8 cellular contexts compared by ENCODE assay signal in genomic region chr5:32444191-32444945, GRCh38. TPM values are rescaled to one million over a fixed set of nuclear protein-coding genes. Genes with fewer than 3 reads are reported as not detected.
DNase-seq lines count a peak whose midpoint lies in the region; ATAC-seq, FAIRE-seq and TF ChIP-seq lines count a peak whose summit lies in the region.

TSS of gene ZFR (minus strand) at chr5:32444740. CDS start at chr5:32444658, 82 bp downstream.

- no peak within 1 kb of the TSS for H2BK12ac ChIP-seq in trophoblast cell (ENCODE audit: low read length)

- H3K79me2 ChIP-seq in trophoblast cell (ENCODE audit: control insufficient read depth, insufficient read depth, low read length, poor library complexity): peaks cover 15% of the 10 kb centered on the region

- H3K27ac ChIP-seq in cardiac muscle cell (peak within 1 kb of the TSS; percentile 94), trophoblast cell (ENCODE audit: low read depth, low read length) (peak within 1 kb of the TSS; percentile 40), tibial nerve (peak within 1 kb of the TSS; percentile 86 to 98 (median 92))

- peak; percentile 71; the same call in 1 of the 2 replicates for TF ChIP-seq POLR2A in GM12892 (IDR thresholded peaks at IDR 0.05; ENCODE audit: low read depth, low read length)
- TF ChIP-seq POLR2A in tibial nerve (IDR thresholded peaks at IDR 0.05): peak; percentile 82 to 86

- H3K79me1 ChIP-seq in trophoblast cell (ENCODE audit: low read length): peaks cover 13% of the 10 kb centered on the region

- H4K8ac ChIP-seq in trophoblast cell (ENCODE audit: low read depth, low read length): peak within 1 kb of the TSS; percentile 98

- H3K27me3 ChIP-seq in cardiac muscle cell (no peaks in the 10 kb centered on the region), trophoblast cell (ENCODE audit: insufficient read depth, low read length) (no peaks in the 10 kb centered on the region), tibial nerve (no peaks in the 10 kb centered on the region)

- FAIRE-seq in GM12892 (lab: Jason Lieb, UNC): peak; percentile 92

- H4K12ac ChIP-seq in trophoblast cell (ENCODE audit: low read depth, low read length): peak within 1 kb of the TSS; percentile 98

- no peak within 1 kb of the TSS for H3K23ac ChIP-seq in trophoblast cell (ENCODE audit: low read length)

- peak within 1 kb of the TSS; percentile 82 for H2AFZ ChIP-seq in trophoblast cell (ENCODE audit: insufficient read depth, low read length, poor library complexity)

- H3K36me3 ChIP-seq in cardiac muscle cell: peaks cover 5% of the 10 kb centered on the region
- H3K36me3 ChIP-seq in trophoblast cell (ENCODE audit: control insufficient read depth in 1 of 2, insufficient read depth in 2 of 2, low read length in 2 of 2): peaks cover 0 to 6% of the 10 kb centered on the region in 2 experiments
- peaks cover 0 to 4% (median 0%) of the 10 kb centered on the region in 3 donors for H3K36me3 ChIP-seq in tibial nerve

- peak; percentile 94 for DNase-seq in GM12892 (ENCODE audit: insufficient read length)
- DNase-seq in NCI-H1436 (lab: John Stamatoyannopoulos, UW): peak; percentile 80
- peak; percentile 83 for DNase-seq in SW480 (ENCODE audit: low spot score)
- DNase-seq in activated naive CD8-positive, alpha-beta T cell treated with anti-CD3 and anti-CD28 coated beads, Interleukin-2, amount 50 U/mL, for 24 hours: peak; percentile 93
- DNase-seq in cardiac muscle cell (ENCODE audit: low read depth in 1 of 2, low spot score in 1 of 2): peak; percentile 91 to 92
- DNase-seq in trophoblast cell: peak; percentile 94 to 97
- DNase-seq in tibial nerve (ENCODE audit: low spot score in 2 of 2): peak; percentile 77 to 81

- H3K36me3 Mint-ChIP-seq in activated naive CD8-positive, alpha-beta T cell treated with anti-CD3 and anti-CD28 coated beads, Interleukin-2, amount 50 U/mL, for 24 hours (ENCODE audit: low read depth): peaks cover 24% of the 10 kb centered on the region

- no CpG with 5 or more reads among the region's 81 CpGs for WGBS in trophoblast cell (ENCODE audit: extremely low coverage, insufficient coverage, insufficient read length)
- 1 to 5% methylated on average over 47 to 53 of the region's 81 CpGs for WGBS in tibial nerve, 2 donors

- peak within 1 kb of the TSS; percentile 99 for H3K4ac ChIP-seq in trophoblast cell (ENCODE audit: low read depth, low read length)

- no peaks in the 10 kb centered on the region for H3K9me3 Mint-ChIP-seq in activated naive CD8-positive, alpha-beta T cell treated with anti-CD3 and anti-CD28 coated beads, Interleukin-2, amount 50 U/mL, for 24 hours

- H3K4me3 ChIP-seq in cardiac muscle cell (peak within 1 kb of the TSS; percentile 91), trophoblast cell (ENCODE audit: low read depth, low read length) (peak within 1 kb of the TSS; percentile 95), tibial nerve (peak within 1 kb of the TSS; percentile 64 to 97 (median 69))

- peak in 1 of 2 donors; percentile 83 for TF ChIP-seq EP300 in tibial nerve (IDR thresholded peaks at IDR 0.05)

- peak; percentile 80 for ATAC-seq in HG02840 (IDR thresholded peaks at IDR 0.05; ENCODE audit: low FRiP score, unreplicated experiment)
- ATAC-seq in activated naive CD8-positive, alpha-beta T cell treated with anti-CD3 and anti-CD28 coated beads, Interleukin-2, amount 50 U/mL, for 24 hours: peak; percentile 94

- peak within 1 kb of the TSS; percentile 93 for H3K14ac ChIP-seq in trophoblast cell (ENCODE audit: low read length)

- peak within 1 kb of the TSS; percentile 88 for H3K9ac ChIP-seq in trophoblast cell (ENCODE audit: low read length)

- peaks cover 50% of the 10 kb centered on the region for H3K4me1 Mint-ChIP-seq in activated naive CD8-positive, alpha-beta T cell treated with anti-CD3 and anti-CD28 coated beads, Interleukin-2, amount 50 U/mL, for 24 hours

- peaks cover 15% of the 10 kb centered on the region for H3K4me1 ChIP-seq in cardiac muscle cell (ENCODE audit: low read depth)
- no peaks in the 10 kb centered on the region for H3K4me1 ChIP-seq in trophoblast cell (ENCODE audit: control insufficient read depth in 1 of 2, insufficient read depth in 2 of 2, low read length in 2 of 2)
- peaks cover 4 to 47% (median 22%) of the 10 kb centered on the region in 4 donors for H3K4me1 ChIP-seq in tibial nerve

- H4K91ac ChIP-seq in trophoblast cell (ENCODE audit: low read depth, low read length): peak within 1 kb of the TSS; percentile 93

- peaks cover 3% of the 10 kb centered on the region for H3K27me3 Mint-ChIP-seq in activated naive CD8-positive, alpha-beta T cell treated with anti-CD3 and anti-CD28 coated beads, Interleukin-2, amount 50 U/mL, for 24 hours

- H3K18ac ChIP-seq in trophoblast cell (ENCODE audit: low read length): peak within 1 kb of the TSS; percentile 99

- peak within 1 kb of the TSS; percentile 78 for H3K4me2 ChIP-seq in trophoblast cell (ENCODE audit: low read length)

- peak within 1 kb of the TSS; percentile 95 for H3K27ac Mint-ChIP-seq in activated naive CD8-positive, alpha-beta T cell treated with anti-CD3 and anti-CD28 coated beads, Interleukin-2, amount 50 U/mL, for 24 hours

- H3K9me3 ChIP-seq in cardiac muscle cell (ENCODE audit: low read depth) (no peaks in the 10 kb centered on the region), trophoblast cell (ENCODE audit: insufficient read depth, low read depth, low read length) (no peaks in the 10 kb centered on the region), tibial nerve (no peaks in the 10 kb centered on the region)

- H2AK5ac ChIP-seq in trophoblast cell (ENCODE audit: low read length): peak within 1 kb of the TSS; percentile 88

- peak within 1 kb of the TSS; percentile 94 for H2BK120ac ChIP-seq in trophoblast cell (ENCODE audit: insufficient read depth, low read length, poor library complexity)

- TF ChIP-seq CTCF in cardiac muscle cell (IDR thresholded peaks at IDR 0.05; ENCODE audit: low read depth, low read length) (no peak), tibial nerve (IDR thresholded peaks at IDR 0.05) (no peak)

- peak within 1 kb of the TSS; percentile 92 for H3K4me3 Mint-ChIP-seq in activated naive CD8-positive, alpha-beta T cell treated with anti-CD3 and anti-CD28 coated beads, Interleukin-2, amount 50 U/mL, for 24 hours

- peak within 1 kb of the TSS; percentile 77 for H2BK5ac ChIP-seq in trophoblast cell (ENCODE audit: low read depth, low read length, poor library complexity)

RNA-seq across cellular contexts. Expression of gene ZFR, which starts in this region (rescaled TPM):
- polyA plus RNA-seq in GM12892 (2012; ENCODE audit: missing spikeins): 32.0 TPM
- total RNA-seq in cardiac muscle cell (56.4 and 75.6 TPM in 2 replicates), tibial nerve (10 to 100 TPM; 63.9 to 83.5 (median 73.8) TPM)
- 66.5 and 105 TPM in 2 replicates for polyA plus RNA-seq in cardiac muscle cell
- 54.0 and 57.2 TPM in 2 replicates for polyA plus RNA-seq in trophoblast cell (2013)

Comparison
In these comparisons a context has a peak if more than half of its experiments do, and no peak if none do; other contexts are left out.
1. Peak in every context shown above with its lines: DNase-seq, ATAC-seq, H3K4me3 ChIP-seq and H3K27ac ChIP-seq.
2. H3K27ac ChIP-seq: peak in every context shown above with its lines; median percentile 94 in cardiac muscle cell; 92 in tibial nerve; 40 in trophoblast cell.